ENCODE assay signal across 1 cellular context in the genomic region with DNA sequence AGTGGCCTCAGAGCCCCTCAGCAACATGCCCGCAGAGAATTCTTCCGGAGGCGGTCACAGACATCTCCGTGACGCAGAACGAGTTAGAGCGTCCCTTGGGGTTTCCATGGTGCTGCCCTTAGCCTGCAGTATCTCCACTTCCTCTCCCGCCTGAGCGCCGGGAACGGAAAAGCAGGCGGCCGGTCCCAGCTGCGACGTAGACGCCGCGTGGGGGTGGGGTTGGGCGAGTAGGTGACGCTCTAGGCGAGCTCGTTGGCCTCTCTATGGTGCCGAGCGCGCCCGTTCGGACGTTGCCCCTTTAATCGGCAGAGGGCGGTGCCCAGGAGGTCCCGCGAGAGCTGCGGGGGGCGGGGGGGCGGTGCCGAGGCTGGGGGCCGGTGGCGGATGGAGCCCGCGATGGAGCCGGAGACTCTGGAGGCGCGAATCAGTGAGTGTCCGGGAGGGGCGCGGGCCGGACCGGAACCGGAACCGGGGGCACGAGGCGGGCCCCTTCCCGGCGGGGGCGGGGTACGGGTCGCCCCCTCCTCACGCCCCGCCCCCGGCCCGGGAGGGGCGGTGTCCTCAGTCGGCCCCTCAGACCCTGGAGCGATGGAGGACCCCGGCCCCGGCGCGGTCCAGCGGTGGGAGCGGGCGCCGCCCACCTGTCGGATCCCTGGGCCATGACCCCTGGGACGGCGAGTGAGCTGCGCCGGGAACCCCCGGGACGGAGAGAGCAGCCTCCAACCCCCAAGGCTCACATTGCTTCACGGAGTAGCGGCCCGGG.
TF ChIP-seq lines count a peak whose summit lies in the region.

A gene with protein sequence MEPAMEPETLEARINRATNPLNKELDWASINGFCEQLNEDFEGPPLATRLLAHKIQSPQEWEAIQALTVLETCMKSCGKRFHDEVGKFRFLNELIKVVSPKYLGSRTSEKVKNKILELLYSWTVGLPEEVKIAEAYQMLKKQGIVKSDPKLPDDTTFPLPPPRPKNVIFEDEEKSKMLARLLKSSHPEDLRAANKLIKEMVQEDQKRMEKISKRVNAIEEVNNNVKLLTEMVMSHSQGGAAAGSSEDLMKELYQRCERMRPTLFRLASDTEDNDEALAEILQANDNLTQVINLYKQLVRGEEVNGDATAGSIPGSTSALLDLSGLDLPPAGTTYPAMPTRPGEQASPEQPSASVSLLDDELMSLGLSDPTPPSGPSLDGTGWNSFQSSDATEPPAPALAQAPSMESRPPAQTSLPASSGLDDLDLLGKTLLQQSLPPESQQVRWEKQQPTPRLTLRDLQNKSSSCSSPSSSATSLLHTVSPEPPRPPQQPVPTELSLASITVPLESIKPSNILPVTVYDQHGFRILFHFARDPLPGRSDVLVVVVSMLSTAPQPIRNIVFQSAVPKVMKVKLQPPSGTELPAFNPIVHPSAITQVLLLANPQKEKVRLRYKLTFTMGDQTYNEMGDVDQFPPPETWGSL (plus strand): TSS at position 358 of the 763 bp plus-strand sequence. CDS start 27 bp downstream, at position 385.

TF ChIP-seq in WTC11, 78 proteins besides CTCF, POLR2A, EP300 and RAD21 (continued from another document and continues in another):
- TF ChIP-seq, protein P1, sequence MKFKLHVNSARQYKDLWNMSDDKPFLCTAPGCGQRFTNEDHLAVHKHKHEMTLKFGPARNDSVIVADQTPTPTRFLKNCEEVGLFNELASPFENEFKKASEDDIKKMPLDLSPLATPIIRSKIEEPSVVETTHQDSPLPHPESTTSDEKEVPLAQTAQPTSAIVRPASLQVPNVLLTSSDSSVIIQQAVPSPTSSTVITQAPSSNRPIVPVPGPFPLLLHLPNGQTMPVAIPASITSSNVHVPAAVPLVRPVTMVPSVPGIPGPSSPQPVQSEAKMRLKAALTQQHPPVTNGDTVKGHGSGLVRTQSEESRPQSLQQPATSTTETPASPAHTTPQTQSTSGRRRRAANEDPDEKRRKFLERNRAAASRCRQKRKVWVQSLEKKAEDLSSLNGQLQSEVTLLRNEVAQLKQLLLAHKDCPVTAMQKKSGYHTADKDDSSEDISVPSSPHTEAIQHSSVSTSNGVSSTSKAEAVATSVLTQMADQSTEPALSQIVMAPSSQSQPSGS (CRISPR knock-in tag; IDR thresholded peaks at IDR 0.05; ENCODE audit: borderline replicate concordance, low read depth), result peak; percentile 56; the same call in 1 of the 2 replicates
- TF ChIP-seq ZBTB21 (CRISPR knock-in tag; IDR thresholded peaks at IDR 0.05; ENCODE audit: borderline replicate concordance) (no peak), ESRRA (CRISPR knock-in tag; IDR thresholded peaks at IDR 0.05; ENCODE audit: borderline replicate concordance) (no peak), CBFB (CRISPR knock-in tag; IDR thresholded peaks at IDR 0.05; ENCODE audit: low read depth) (no peak), CREB1 (CRISPR knock-in tag; IDR thresholded peaks at IDR 0.05) (no peak), ELF4 (CRISPR knock-in tag; IDR thresholded peaks at IDR 0.05; ENCODE audit: low read depth) (no peak), TEAD4 (CRISPR knock-in tag; IDR thresholded peaks at IDR 0.05) (no peak), ZNF317 (CRISPR knock-in tag; IDR thresholded peaks at IDR 0.05; ENCODE audit: borderline replicate concordance, low read depth) (no peak), SOX15 (CRISPR knock-in tag; IDR thresholded peaks at IDR 0.05) (no peak), OVOL2 (CRISPR knock-in tag; IDR thresholded peaks at IDR 0.05; ENCODE audit: borderline replicate concordance) (no peak), JUN (CRISPR knock-in tag; IDR thresholded peaks at IDR 0.05) (0 out of 2 replicates have a peak, but pooled peaks have one; percentile 58), EMX1 (CRISPR knock-in tag; IDR thresholded peaks at IDR 0.05) (no peak), PRRX2 (CRISPR knock-in tag; IDR thresholded peaks at IDR 0.05) (no peak), FOXP1 (CRISPR knock-in tag; IDR thresholded peaks at IDR 0.05; ENCODE audit: borderline replicate concordance) (peak; percentile 71; the same call in 1 of the 2 replicates), NFATC4 (CRISPR knock-in tag; IDR thresholded peaks at IDR 0.05) (no peak), ZNF121 (CRISPR knock-in tag; IDR thresholded peaks at IDR 0.05) (no peak), RELA (CRISPR knock-in tag; IDR thresholded peaks at IDR 0.05; ENCODE audit: borderline replicate concordance) (no peak), IRF2 (CRISPR knock-in tag; IDR thresholded peaks at IDR 0.05; ENCODE audit: borderline replicate concordance, low read depth) (no peak), ZNF232 (CRISPR knock-in tag; IDR thresholded peaks at IDR 0.05) (0 out of 2 replicates have a peak, but pooled peaks have one; percentile 60), RORB (CRISPR knock-in tag; IDR thresholded peaks at IDR 0.05) (no peak)
- TF ChIP-seq, protein P2, sequence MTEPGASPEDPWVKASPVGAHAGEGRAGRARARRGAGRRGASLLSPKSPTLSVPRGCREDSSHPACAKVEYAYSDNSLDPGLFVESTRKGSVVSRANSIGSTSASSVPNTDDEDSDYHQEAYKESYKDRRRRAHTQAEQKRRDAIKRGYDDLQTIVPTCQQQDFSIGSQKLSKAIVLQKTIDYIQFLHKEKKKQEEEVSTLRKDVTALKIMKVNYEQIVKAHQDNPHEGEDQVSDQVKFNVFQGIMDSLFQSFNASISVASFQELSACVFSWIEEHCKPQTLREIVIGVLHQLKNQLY (CRISPR knock-in tag; IDR thresholded peaks at IDR 0.05), result no peak
- TF ChIP-seq, protein P3, sequence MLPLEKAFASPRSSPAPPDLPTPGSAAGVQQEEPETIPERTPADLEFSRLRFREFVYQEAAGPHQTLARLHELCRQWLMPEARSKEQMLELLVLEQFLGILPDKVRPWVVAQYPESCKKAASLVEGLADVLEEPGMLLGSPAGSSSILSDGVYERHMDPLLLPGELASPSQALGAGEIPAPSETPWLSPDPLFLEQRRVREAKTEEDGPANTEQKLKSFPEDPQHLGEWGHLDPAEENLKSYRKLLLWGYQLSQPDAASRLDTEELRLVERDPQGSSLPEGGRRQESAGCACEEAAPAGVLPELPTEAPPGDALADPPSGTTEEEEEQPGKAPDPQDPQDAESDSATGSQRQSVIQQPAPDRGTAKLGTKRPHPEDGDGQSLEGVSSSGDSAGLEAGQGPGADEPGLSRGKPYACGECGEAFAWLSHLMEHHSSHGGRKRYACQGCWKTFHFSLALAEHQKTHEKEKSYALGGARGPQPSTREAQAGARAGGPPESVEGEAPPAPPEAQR (CRISPR knock-in tag; IDR thresholded peaks at IDR 0.05), result no peak
- TF ChIP-seq, protein P4, sequence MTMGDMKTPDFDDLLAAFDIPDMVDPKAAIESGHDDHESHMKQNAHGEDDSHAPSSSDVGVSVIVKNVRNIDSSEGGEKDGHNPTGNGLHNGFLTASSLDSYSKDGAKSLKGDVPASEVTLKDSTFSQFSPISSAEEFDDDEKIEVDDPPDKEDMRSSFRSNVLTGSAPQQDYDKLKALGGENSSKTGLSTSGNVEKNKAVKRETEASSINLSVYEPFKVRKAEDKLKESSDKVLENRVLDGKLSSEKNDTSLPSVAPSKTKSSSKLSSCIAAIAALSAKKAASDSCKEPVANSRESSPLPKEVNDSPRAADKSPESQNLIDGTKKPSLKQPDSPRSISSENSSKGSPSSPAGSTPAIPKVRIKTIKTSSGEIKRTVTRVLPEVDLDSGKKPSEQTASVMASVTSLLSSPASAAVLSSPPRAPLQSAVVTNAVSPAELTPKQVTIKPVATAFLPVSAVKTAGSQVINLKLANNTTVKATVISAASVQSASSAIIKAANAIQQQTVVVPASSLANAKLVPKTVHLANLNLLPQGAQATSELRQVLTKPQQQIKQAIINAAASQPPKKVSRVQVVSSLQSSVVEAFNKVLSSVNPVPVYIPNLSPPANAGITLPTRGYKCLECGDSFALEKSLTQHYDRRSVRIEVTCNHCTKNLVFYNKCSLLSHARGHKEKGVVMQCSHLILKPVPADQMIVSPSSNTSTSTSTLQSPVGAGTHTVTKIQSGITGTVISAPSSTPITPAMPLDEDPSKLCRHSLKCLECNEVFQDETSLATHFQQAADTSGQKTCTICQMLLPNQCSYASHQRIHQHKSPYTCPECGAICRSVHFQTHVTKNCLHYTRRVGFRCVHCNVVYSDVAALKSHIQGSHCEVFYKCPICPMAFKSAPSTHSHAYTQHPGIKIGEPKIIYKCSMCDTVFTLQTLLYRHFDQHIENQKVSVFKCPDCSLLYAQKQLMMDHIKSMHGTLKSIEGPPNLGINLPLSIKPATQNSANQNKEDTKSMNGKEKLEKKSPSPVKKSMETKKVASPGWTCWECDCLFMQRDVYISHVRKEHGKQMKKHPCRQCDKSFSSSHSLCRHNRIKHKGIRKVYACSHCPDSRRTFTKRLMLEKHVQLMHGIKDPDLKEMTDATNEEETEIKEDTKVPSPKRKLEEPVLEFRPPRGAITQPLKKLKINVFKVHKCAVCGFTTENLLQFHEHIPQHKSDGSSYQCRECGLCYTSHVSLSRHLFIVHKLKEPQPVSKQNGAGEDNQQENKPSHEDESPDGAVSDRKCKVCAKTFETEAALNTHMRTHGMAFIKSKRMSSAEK (CRISPR knock-in tag; IDR thresholded peaks at IDR 0.05; ENCODE audit: borderline replicate concordance), result no peak
- TF ChIP-seq, protein P5, sequence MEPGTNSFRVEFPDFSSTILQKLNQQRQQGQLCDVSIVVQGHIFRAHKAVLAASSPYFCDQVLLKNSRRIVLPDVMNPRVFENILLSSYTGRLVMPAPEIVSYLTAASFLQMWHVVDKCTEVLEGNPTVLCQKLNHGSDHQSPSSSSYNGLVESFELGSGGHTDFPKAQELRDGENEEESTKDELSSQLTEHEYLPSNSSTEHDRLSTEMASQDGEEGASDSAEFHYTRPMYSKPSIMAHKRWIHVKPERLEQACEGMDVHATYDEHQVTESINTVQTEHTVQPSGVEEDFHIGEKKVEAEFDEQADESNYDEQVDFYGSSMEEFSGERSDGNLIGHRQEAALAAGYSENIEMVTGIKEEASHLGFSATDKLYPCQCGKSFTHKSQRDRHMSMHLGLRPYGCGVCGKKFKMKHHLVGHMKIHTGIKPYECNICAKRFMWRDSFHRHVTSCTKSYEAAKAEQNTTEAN (CRISPR knock-in tag; IDR thresholded peaks at IDR 0.05), result peak; percentile 64; the same call in 1 of the 2 replicates
- TF ChIP-seq, protein P6, sequence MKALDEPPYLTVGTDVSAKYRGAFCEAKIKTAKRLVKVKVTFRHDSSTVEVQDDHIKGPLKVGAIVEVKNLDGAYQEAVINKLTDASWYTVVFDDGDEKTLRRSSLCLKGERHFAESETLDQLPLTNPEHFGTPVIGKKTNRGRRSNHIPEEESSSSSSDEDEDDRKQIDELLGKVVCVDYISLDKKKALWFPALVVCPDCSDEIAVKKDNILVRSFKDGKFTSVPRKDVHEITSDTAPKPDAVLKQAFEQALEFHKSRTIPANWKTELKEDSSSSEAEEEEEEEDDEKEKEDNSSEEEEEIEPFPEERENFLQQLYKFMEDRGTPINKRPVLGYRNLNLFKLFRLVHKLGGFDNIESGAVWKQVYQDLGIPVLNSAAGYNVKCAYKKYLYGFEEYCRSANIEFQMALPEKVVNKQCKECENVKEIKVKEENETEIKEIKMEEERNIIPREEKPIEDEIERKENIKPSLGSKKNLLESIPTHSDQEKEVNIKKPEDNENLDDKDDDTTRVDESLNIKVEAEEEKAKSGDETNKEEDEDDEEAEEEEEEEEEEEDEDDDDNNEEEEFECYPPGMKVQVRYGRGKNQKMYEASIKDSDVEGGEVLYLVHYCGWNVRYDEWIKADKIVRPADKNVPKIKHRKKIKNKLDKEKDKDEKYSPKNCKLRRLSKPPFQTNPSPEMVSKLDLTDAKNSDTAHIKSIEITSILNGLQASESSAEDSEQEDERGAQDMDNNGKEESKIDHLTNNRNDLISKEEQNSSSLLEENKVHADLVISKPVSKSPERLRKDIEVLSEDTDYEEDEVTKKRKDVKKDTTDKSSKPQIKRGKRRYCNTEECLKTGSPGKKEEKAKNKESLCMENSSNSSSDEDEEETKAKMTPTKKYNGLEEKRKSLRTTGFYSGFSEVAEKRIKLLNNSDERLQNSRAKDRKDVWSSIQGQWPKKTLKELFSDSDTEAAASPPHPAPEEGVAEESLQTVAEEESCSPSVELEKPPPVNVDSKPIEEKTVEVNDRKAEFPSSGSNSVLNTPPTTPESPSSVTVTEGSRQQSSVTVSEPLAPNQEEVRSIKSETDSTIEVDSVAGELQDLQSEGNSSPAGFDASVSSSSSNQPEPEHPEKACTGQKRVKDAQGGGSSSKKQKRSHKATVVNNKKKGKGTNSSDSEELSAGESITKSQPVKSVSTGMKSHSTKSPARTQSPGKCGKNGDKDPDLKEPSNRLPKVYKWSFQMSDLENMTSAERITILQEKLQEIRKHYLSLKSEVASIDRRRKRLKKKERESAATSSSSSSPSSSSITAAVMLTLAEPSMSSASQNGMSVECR (CRISPR knock-in tag; IDR thresholded peaks at IDR 0.05; ENCODE audit: borderline replicate concordance), result no peak
- TF ChIP-seq, protein P7, sequence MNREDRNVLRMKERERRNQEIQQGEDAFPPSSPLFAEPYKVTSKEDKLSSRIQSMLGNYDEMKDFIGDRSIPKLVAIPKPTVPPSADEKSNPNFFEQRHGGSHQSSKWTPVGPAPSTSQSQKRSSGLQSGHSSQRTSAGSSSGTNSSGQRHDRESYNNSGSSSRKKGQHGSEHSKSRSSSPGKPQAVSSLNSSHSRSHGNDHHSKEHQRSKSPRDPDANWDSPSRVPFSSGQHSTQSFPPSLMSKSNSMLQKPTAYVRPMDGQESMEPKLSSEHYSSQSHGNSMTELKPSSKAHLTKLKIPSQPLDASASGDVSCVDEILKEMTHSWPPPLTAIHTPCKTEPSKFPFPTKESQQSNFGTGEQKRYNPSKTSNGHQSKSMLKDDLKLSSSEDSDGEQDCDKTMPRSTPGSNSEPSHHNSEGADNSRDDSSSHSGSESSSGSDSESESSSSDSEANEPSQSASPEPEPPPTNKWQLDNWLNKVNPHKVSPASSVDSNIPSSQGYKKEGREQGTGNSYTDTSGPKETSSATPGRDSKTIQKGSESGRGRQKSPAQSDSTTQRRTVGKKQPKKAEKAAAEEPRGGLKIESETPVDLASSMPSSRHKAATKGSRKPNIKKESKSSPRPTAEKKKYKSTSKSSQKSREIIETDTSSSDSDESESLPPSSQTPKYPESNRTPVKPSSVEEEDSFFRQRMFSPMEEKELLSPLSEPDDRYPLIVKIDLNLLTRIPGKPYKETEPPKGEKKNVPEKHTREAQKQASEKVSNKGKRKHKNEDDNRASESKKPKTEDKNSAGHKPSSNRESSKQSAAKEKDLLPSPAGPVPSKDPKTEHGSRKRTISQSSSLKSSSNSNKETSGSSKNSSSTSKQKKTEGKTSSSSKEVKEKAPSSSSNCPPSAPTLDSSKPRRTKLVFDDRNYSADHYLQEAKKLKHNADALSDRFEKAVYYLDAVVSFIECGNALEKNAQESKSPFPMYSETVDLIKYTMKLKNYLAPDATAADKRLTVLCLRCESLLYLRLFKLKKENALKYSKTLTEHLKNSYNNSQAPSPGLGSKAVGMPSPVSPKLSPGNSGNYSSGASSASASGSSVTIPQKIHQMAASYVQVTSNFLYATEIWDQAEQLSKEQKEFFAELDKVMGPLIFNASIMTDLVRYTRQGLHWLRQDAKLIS (CRISPR knock-in tag; IDR thresholded peaks at IDR 0.05; ENCODE audit: borderline replicate concordance), result no peak
- TF ChIP-seq, protein P8, sequence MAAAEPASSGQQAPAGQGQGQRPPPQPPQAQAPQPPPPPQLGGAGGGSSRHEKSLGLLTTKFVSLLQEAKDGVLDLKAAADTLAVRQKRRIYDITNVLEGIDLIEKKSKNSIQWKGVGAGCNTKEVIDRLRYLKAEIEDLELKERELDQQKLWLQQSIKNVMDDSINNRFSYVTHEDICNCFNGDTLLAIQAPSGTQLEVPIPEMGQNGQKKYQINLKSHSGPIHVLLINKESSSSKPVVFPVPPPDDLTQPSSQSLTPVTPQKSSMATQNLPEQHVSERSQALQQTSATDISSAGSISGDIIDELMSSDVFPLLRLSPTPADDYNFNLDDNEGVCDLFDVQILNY (CRISPR knock-in tag; IDR thresholded peaks at IDR 0.05), result peak; percentile 80; the same call in 1 of the 2 replicates
